In the genomic region with DNA sequence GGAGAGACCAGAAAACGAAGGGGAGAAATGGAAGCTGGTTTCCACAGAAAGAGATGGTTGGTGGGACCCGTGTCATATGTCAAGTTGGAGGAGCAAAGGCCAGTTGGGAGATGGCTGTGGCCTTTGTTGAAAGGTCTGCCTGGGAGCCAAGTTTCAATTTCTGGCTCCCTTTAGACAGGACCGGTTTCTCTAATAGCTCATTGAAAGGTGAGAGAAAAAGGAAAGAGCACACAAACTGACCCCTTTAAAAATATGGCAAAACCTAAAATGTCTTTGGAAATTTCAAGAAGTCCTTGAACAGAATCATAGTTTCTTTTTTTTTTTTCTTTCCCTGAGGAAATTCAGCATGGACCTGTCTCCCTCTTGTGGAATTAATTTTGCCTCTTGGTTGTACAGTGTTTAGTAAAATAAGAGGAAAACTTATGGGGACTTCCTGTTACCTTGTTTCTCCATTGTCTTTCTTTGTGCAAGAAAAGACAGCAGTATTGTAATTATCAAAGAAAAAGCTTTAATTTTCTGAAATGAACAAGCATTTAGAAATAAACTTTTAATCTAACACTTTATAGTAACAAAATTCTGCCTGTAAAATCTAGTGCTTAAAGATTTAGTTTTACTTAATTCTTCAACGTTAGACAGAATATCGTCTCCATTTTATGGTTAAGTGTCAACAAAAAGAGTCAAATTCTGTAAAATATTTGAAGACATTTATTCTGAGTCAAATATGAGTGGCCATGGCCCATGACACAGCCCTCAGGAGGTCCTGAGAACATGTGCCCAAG, we compare ENCODE assay signal across 8 cellular contexts.
DNase-seq lines count a peak whose midpoint lies in the region; ATAC-seq and TF ChIP-seq lines count a peak whose summit lies in the region.

No MANE protein-coding gene starts in this region.

- H3K4me3 Mint-ChIP-seq in T-helper 2 cell treated with Interferon-gamma antibody and Interleukin-4, amounts not matched to agents 5 μg/mL and 100 μg/mL, for 36 hours: no peak overlapping the region
- H3K4me3 Mint-ChIP-seq in activated T-cell treated with anti-CD3 and anti-CD28 coated beads, Interleukin-2, amount 50 U/mL, for 72 hours: no peak overlapping the region

- H3K4me2 ChIP-seq in DND-41 (ENCODE audit: insufficient read depth, low read length) (no peak overlapping the region), OCI-LY3 (ENCODE audit: low read length) (no peak overlapping the region)

- H3K36me3 ChIP-seq in DND-41 (ENCODE audit: insufficient read depth, low read length) (no peaks in the 10 kb centered on the region), OCI-LY3 (replicated peaks; ENCODE audit: low read depth, low read length) (no peaks in the 10 kb centered on the region), psoas muscle (ENCODE audit: insufficient read depth in 1 of 2, low read depth in 1 of 2) (no peaks in the 10 kb centered on the region)

- H3K79me2 ChIP-seq in DND-41 (ENCODE audit: insufficient read depth, low read length): no peaks in the 10 kb centered on the region
- no peaks in the 10 kb centered on the region for H3K79me2 ChIP-seq in OCI-LY3 (ENCODE audit: low read length)

- intact Hi-C loops in psoas muscle (cut with DNase I): loop anchor here in 1 of 2 donors (5.0 kb wide), 2 partner anchors 279 to 334 kb away; no protein-coding TSS in a partner anchor

- no peaks in the 10 kb centered on the region for H3K9me3 Mint-ChIP-seq in T-helper 2 cell treated with Interferon-gamma antibody and Interleukin-4, amounts not matched to agents 5 μg/mL and 100 μg/mL, for 36 hours
- no peaks in the 10 kb centered on the region for H3K9me3 Mint-ChIP-seq in activated T-cell treated with anti-CD3 and anti-CD28 coated beads, Interleukin-2, amount 50 U/mL, for 72 hours

- no peaks in the 10 kb centered on the region for H3K27me3 ChIP-seq in DND-41 (ENCODE audit: insufficient read depth, low read length, poor library complexity)
- H3K27me3 ChIP-seq in OCI-LY3 (ENCODE audit: low read depth, low read length): no peaks in the 10 kb centered on the region
- no peaks in the 10 kb centered on the region for H3K27me3 ChIP-seq in psoas muscle (ENCODE audit: insufficient read depth in 3 of 3, low read length in 2 of 3)

- no peak overlapping the region for H3K4me3 ChIP-seq in DND-41 (ENCODE audit: low read depth in 1 of 2, low read length in 2 of 2)
- no peak overlapping the region for H3K4me3 ChIP-seq in OCI-LY3 (ENCODE audit: low read length)
- no peak overlapping the region for H3K4me3 ChIP-seq in psoas muscle

- peaks cover 13% of the 10 kb centered on the region for H3K27me3 Mint-ChIP-seq in T-helper 2 cell treated with Interferon-gamma antibody and Interleukin-4, amounts not matched to agents 5 μg/mL and 100 μg/mL, for 36 hours (ENCODE audit: low read depth)
- H3K27me3 Mint-ChIP-seq in activated T-cell treated with anti-CD3 and anti-CD28 coated beads, Interleukin-2, amount 50 U/mL, for 72 hours (ENCODE audit: low read depth): peaks cover 15% of the 10 kb centered on the region

- H4K20me1 ChIP-seq in DND-41 (ENCODE audit: insufficient read depth, low read length) (no peaks in the 10 kb centered on the region), OCI-LY3 (ENCODE audit: insufficient read depth, low read length) (no peaks in the 10 kb centered on the region)

- no peak overlapping the region for H3K9ac ChIP-seq in DND-41 (ENCODE audit: low read depth, low read length)
- no peak overlapping the region for H3K9ac ChIP-seq in OCI-LY3 (ENCODE audit: low read length)

- H3K4me1 Mint-ChIP-seq in T-helper 2 cell treated with Interferon-gamma antibody and Interleukin-4, amounts not matched to agents 5 μg/mL and 100 μg/mL, for 36 hours (ENCODE audit: low read depth): no peaks in the 10 kb centered on the region
- no peaks in the 10 kb centered on the region for H3K4me1 Mint-ChIP-seq in activated T-cell treated with anti-CD3 and anti-CD28 coated beads, Interleukin-2, amount 50 U/mL, for 72 hours (ENCODE audit: low read depth)

- TF ChIP-seq CTCF in DND-41 (IDR thresholded peaks at IDR 0.05; ENCODE audit: borderline replicate concordance, extremely low read depth, low read length, poor library complexity, severe bottlenecking) (peak; percentile 43), OCI-LY3 (IDR thresholded peaks at IDR 0.05; ENCODE audit: low read depth, low read length) (peak; percentile 57), psoas muscle (IDR thresholded peaks at IDR 0.05) (peak; percentile 49)

- H3K27ac ChIP-seq in DND-41 (ENCODE audit: low read length) (no peak overlapping the region), OCI-LY3 (ENCODE audit: low read length) (no peak overlapping the region), psoas muscle (no peak overlapping the region)

- DNase-seq in DND-41 (no peak), fibroblast of peridontal ligament (ENCODE audit: extremely low read depth) (peak; percentile 90), psoas muscle (no peak)
- DNase-seq in T-helper 2 cell treated with Interferon-gamma antibody and Interleukin-4, amounts not matched to agents 5 μg/mL and 100 μg/mL, for 36 hours (ENCODE audit: low spot score): no peak
- no peak for DNase-seq in activated CD8-positive, alpha-beta memory T cell treated with anti-CD3 and anti-CD28 coated beads for 24 hours
- no peak for DNase-seq in activated T-cell treated with anti-CD3 and anti-CD28 coated beads, Interleukin-2, amount 50 U/mL, for 72 hours

- H3K36me3 Mint-ChIP-seq in T-helper 2 cell treated with Interferon-gamma antibody and Interleukin-4, amounts not matched to agents 5 μg/mL and 100 μg/mL, for 36 hours (ENCODE audit: low read depth): no peaks in the 10 kb centered on the region
- no peaks in the 10 kb centered on the region for H3K36me3 Mint-ChIP-seq in activated T-cell treated with anti-CD3 and anti-CD28 coated beads, Interleukin-2, amount 50 U/mL, for 72 hours (ENCODE audit: insufficient read depth in 2 of 2)

- no peak overlapping the region for H3K27ac Mint-ChIP-seq in T-helper 2 cell treated with Interferon-gamma antibody and Interleukin-4, amounts not matched to agents 5 μg/mL and 100 μg/mL, for 36 hours
- H3K27ac Mint-ChIP-seq in activated T-cell treated with anti-CD3 and anti-CD28 coated beads, Interleukin-2, amount 50 U/mL, for 72 hours: no peak overlapping the region

- WGBS in psoas muscle, 3 donors: 43 to 45% (median 43%) methylated on average over 5 of the region's 5 CpGs

- no peak overlapping the region for H2AFZ ChIP-seq in DND-41 (ENCODE audit: low read depth, low read length)
- H2AFZ ChIP-seq in OCI-LY3 (ENCODE audit: low read depth, low read length): no peak overlapping the region

- ATAC-seq in DND-41 (ENCODE audit: insufficient read depth, low read depth) (no peak), psoas muscle (no peak), HG02938 (IDR thresholded peaks at IDR 0.05; ENCODE audit: unreplicated experiment) (no peak)
- ATAC-seq in activated T-cell treated with anti-CD3 and anti-CD28 coated beads, Interleukin-2, amount 50 U/mL, for 72 hours (replicated peaks in 1 of 2): no peak

- H3K4me1 ChIP-seq in DND-41 (ENCODE audit: insufficient read depth, low read length): no peaks in the 10 kb centered on the region
- H3K4me1 ChIP-seq in OCI-LY3 (ENCODE audit: low read length): no peaks in the 10 kb centered on the region
- H3K4me1 ChIP-seq in psoas muscle: no peaks in the 10 kb centered on the region

- H3K9me3 ChIP-seq in DND-41 (ENCODE audit: insufficient read depth, low read length, severe bottlenecking): no peaks in the 10 kb centered on the region
- H3K9me3 ChIP-seq in OCI-LY3 (ENCODE audit: insufficient read depth, low read length): no peaks in the 10 kb centered on the region
- no peaks in the 10 kb centered on the region for H3K9me3 ChIP-seq in psoas muscle
